In genomic region chr1:52385376-52385775, GRCh38 we compare ENCODE assay signal across 16 cellular contexts. TPM values are rescaled to one million over a fixed set of nuclear protein-coding genes. Genes with fewer than 3 reads are reported as not detected.
DNase-seq lines count a peak whose midpoint lies in the region; ATAC-seq lines count a peak whose summit lies in the region.
"Had no signal": no experiment of that assay in that cellular context is flagged by ENCODE, and none has a peak within 500 bp of the region (broad histone marks: within the 10 kb centered on the region; RNA-seq: fewer than 3 reads in every experiment).

No MANE protein-coding gene starts in this region.

- no peaks in the 10 kb centered on the region for H3K4me1 ChIP-seq in BLaER1
- H3K4me1 ChIP-seq in mesodermal cell (ENCODE audit: control insufficient read depth, insufficient read depth, low read length, poor library complexity, severe bottlenecking) = peaks cover 28% of the 10 kb centered on the region
- H3K4me1 ChIP-seq: A549, Caco-2 had no signal

- no peak overlapping the region for H3K4me3 ChIP-seq in BLaER1
- H3K4me3 ChIP-seq in mesodermal cell (ENCODE audit: extremely low read depth, insufficient read depth, low read length, poor library complexity, severe bottlenecking) = no peak overlapping the region
- H3K4me3 ChIP-seq: A549 had no signal

- no peak overlapping the region for H3K4me2 ChIP-seq in BLaER1
- H3K4me2 ChIP-seq: A549 had no signal

- in situ Hi-C loops in SK-MEL-5 (cut with HindIII; ENCODE audit: low pct_unique_long_range_greater_than_20kb, low sequenced_read_pairs) = no loop called here

- H3K27ac ChIP-seq in BLaER1 = no peak overlapping the region
- peak overlapping the region; percentile 8 for H3K27ac ChIP-seq in mesodermal cell (ENCODE audit: low read depth, low read length, severe bottlenecking)
- H3K27ac ChIP-seq: 22Rv1, A549 had no signal

- no peaks in the 10 kb centered on the region; the same call in 1 of the 2 replicates for H4K20me1 ChIP-seq in BLaER1

- H3K9me3 ChIP-seq in BLaER1 = no peaks in the 10 kb centered on the region
- no peaks in the 10 kb centered on the region for H3K9me3 ChIP-seq in mesodermal cell (ENCODE audit: control insufficient read depth, low read length)
- H3K9me3 ChIP-seq: A549, Caco-2 had no signal

- no peak for ATAC-seq in HG02678 (IDR thresholded peaks at IDR 0.05; ENCODE audit: unreplicated experiment)
- ATAC-seq: A549 had no signal

- H3K9ac ChIP-seq in BLaER1 = 0 out of 2 replicates have a peak overlapping the region, but pooled peaks have one; percentile 33

- H3K36me3 ChIP-seq in BLaER1 (peaks cover 100% of the 10 kb centered on the region), mesodermal cell (ENCODE audit: control insufficient read depth, insufficient read depth, low read length) (peaks cover 84% of the 10 kb centered on the region)

- DNase-seq in SK-MEL-5 (ENCODE audit: low read depth, low spot score) = peak; percentile 64
- no peak for DNase-seq in activated effector memory CD4-positive, alpha-beta T cell treated with anti-CD3 and anti-CD28 coated beads, Interleukin-2, amount 50 U/mL, for 16 hours
- DNase-seq: AML-193; C1 segment of cervical spinal cord; Caco-2; Calu3; CD4-positive, alpha-beta memory T cell; CD4-positive, CD25-positive, alpha-beta regulatory T cell; CD8-positive, alpha-beta memory T cell; DMS79 treated with DMSO at 0.1 percent for 48 hours; GF-D8 had no signal

- no peaks in the 10 kb centered on the region for H3K27me3 ChIP-seq in BLaER1

- WGBS in mesodermal cell (ENCODE audit: insufficient coverage in 2 of 2), 2 experiments = 100% methylated on average over 1 of the region's 3 CpGs; no CpG with 5 or more reads in 1 of the 2 experiments

RNA-seq across cellular contexts. Expression of gene ORC1, which starts 18.8 kb away (rescaled TPM):
- 9.8 and 10.3 TPM in 2 replicates for total RNA-seq in SK-MEL-5 (2014; rRNA removed; shearing (Covaris generic))
- polyA plus RNA-seq in SK-MEL-5 (2015; cell fraction: cytosol; rRNA removed) = 11.6 and 15.0 TPM in 2 replicates
- 8.6 and 11.3 TPM in 2 replicates for polyA plus RNA-seq in SK-MEL-5 (2015; cell fraction: nucleus; rRNA removed)
- 13.9 TPM for polyA plus RNA-seq in mesodermal cell (2013, experiment 1 of 2)
- polyA plus RNA-seq in mesodermal cell (2013, experiment 2 of 2) = 14.1 TPM

RNA-seq across cellular contexts. Expression of gene PRPF38A, which starts 19.0 kb away (rescaled TPM):
- total RNA-seq in SK-MEL-5 (2014; rRNA removed; shearing (Covaris generic)) = 8.5 and 11.0 TPM in 2 replicates
- 11.2 and 16.0 TPM in 2 replicates for polyA plus RNA-seq in SK-MEL-5 (2015; cell fraction: cytosol; rRNA removed)
- polyA plus RNA-seq in SK-MEL-5 (2015; cell fraction: nucleus; rRNA removed) = 37.0 and 42.3 TPM in 2 replicates
- polyA plus RNA-seq in mesodermal cell (2013, experiment 1 of 2) = 37.3 TPM
- 35.3 TPM for polyA plus RNA-seq in mesodermal cell (2013, experiment 2 of 2)

RNA-seq across cellular contexts. Expression of gene CC2D1B, which starts 19.4 kb away (rescaled TPM):
- total RNA-seq in SK-MEL-5 (2014; rRNA removed; shearing (Covaris generic)) = 38.5 and 41.9 TPM in 2 replicates
- polyA plus RNA-seq in SK-MEL-5 (2015; cell fraction: cytosol; rRNA removed) = 38.2 and 51.8 TPM in 2 replicates
- 143 and 151 TPM in 2 replicates for polyA plus RNA-seq in SK-MEL-5 (2015; cell fraction: nucleus; rRNA removed)
- 15.2 TPM for polyA plus RNA-seq in mesodermal cell (2013, experiment 1 of 2)
- 14.3 TPM for polyA plus RNA-seq in mesodermal cell (2013, experiment 2 of 2)
